Comparison of ENCODE assay signal across 1 cellular context in the genomic region with DNA sequence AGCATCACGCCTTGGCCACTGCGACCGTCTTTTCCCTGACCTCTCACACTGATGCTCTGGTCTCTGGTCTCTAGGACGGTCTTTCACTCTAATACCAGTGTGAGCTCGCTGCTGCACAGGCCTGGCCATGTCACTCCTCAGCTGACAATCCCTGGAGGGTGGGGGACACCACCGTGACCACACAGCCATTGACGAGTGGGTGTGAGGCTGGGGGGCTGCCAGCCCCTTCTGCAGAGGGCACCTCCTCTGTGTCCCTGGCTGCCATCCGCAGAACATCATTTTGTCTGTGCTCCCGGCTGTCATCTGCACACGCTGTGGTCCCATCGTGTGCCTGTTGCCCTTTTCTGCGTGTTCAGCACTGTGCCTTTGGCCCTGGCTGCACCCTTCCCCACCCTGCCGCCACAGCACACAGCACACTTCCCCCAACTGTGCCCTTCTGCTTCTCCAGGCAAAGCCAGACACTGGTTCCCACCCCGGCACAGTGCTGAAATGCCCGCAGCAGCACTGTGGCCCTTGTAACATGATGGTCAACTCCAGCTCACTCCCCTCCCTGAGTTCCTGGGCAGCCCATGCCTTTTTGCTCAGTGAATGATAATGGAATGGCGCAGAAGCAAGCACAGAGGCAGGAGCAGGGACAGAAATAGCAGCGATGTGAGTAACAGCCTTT.
TF ChIP-seq lines count a peak whose summit lies in the region.

No MANE protein-coding gene starts in this region.

TF ChIP-seq in H1, 55 proteins besides CTCF, POLR2A, EP300 and RAD21:
- no peak for TF ChIP-seq EGR1 (IDR thresholded peaks at IDR 0.05; ENCODE audit: borderline replicate concordance, low read depth, low read length)
- TF ChIP-seq GTF2F1 (IDR thresholded peaks at IDR 0.05; ENCODE audit: borderline replicate concordance, low read depth, low read length), result no peak
- no peak for TF ChIP-seq TAF7 (optimal IDR thresholded peaks at IDR 0.05; ENCODE audit: borderline replicate concordance, low read depth, low read length)
- no peak for TF ChIP-seq SP1 (IDR thresholded peaks at IDR 0.05; ENCODE audit: low read depth, low read length)
- no peak for TF ChIP-seq BACH1 (IDR thresholded peaks at IDR 0.05; ENCODE audit: low read length)
- TF ChIP-seq NANOG (IDR thresholded peaks at IDR 0.05; ENCODE audit: insufficient read depth, low read depth, low read length, poor library complexity, severe bottlenecking), result no peak
- no peak for TF ChIP-seq MAFK (IDR thresholded peaks at IDR 0.05; ENCODE audit: low read depth, low read length)
- no peak for TF ChIP-seq HDAC6 (IDR thresholded peaks at IDR 0.05; ENCODE audit: low read depth, low read length)
- no peak for TF ChIP-seq SUZ12 (IDR thresholded peaks at IDR 0.05; ENCODE audit: low read length)
- no peak for TF ChIP-seq NRF1 (IDR thresholded peaks at IDR 0.05; ENCODE audit: low read depth, low read length)
- no peak for TF ChIP-seq SAP30 (IDR thresholded peaks at IDR 0.05; ENCODE audit: insufficient read depth, insufficient replicate concordance, low read length)
TF ChIP-seq in H1: peak in this region for 0.
